In the genomic region with DNA sequence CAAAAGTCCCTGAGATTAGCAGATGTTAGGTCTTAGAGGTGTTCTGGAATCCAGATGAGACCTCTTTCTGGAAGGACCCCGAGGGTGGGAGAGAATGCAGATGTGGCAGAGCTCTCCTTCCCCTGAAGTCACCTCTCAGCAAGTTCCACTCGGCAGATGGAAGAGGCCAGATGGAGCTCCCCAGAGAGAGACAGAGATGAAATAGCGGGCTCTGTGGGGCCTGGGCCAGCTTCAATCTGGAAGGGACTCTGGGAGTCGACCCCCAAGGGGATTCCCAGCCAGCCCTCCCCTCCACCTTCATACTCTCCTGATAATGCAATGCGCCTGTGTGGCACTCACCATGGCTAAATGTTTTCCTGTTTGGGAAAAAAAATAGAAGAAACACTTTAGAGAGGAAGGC, we compare ENCODE assay signal across 20 cellular contexts.
DNase-seq lines count a peak whose midpoint lies in the region; ATAC-seq, FAIRE-seq and TF ChIP-seq lines count a peak whose summit lies in the region.
"Had no signal": no experiment of that assay in that cellular context is flagged by ENCODE, and none has a peak within 500 bp of the region (broad histone marks: within the 10 kb centered on the region; RNA-seq: fewer than 3 reads in every experiment).

No MANE protein-coding gene starts in this region.

- TF ChIP-seq POLR2A in GM12891 (IDR thresholded peaks at IDR 0.05; ENCODE audit: low read depth, low read length): no peak

- CTCF ChIA-PET in Calu3 (lab: Charles Lee): no interaction called here

- POLR2A ChIA-PET in naive thymus-derived CD8-positive, alpha-beta T cell (lab: Charles Lee): no interaction called here

- no peaks in the 10 kb centered on the region for H3K9me3 ChIP-seq in pancreas

- DNase-seq in Calu3 (no peak), NCI-H1694 treated with DMSO at 0.1 percent for 48 hours (lab: John Stamatoyannopoulos, UW) (peak; percentile 78), NCI-H82 treated with DMSO at 0.1 percent for 48 hours (lab: John Stamatoyannopoulos, UW; ENCODE audit: unreplicated experiment) (peak; percentile 20), pancreas (no peak), GM12891 (ENCODE audit: insufficient read length, low spot score) (no peak)
- DNase-seq in naive thymus-derived CD8-positive, alpha-beta T cell: no peak
- DNase-seq: EL, KG1, MV-4-11, NCI-H1930, NCI-H446, NCI-H748 treated with DMSO at 0.1 percent for 48 hours, PC-3, SIG-M5, T-helper 1 cell had no signal

- no peak overlapping the region for H3K4me3 ChIP-seq in pancreas
- H3K4me3 ChIP-seq: GM12878 had no signal

- ATAC-seq in pancreas (no peak), GM19328 (IDR thresholded peaks at IDR 0.05; ENCODE audit: unreplicated experiment) (no peak)
- no peak for ATAC-seq in naive thymus-derived CD8-positive, alpha-beta T cell
- ATAC-seq: GM12878, PC-3 had no signal

- no peak for FAIRE-seq in pancreas (lab: Jason Lieb, UNC)
- FAIRE-seq in GM12891 (lab: Jason Lieb, UNC): no peak
- FAIRE-seq: GM12878, GM18507 had no signal

- no peaks in the 10 kb centered on the region for H3K27me3 ChIP-seq in pancreas

- H3K27me3 Mint-ChIP-seq in Calu3 (ENCODE audit: unreplicated experiment): no peaks in the 10 kb centered on the region
- peaks cover 0 to 2% (median 0%) of the 10 kb centered on the region in 5 donors for H3K27me3 Mint-ChIP-seq in naive thymus-derived CD8-positive, alpha-beta T cell

- BruUV-seq in Calu3 (replicated peaks; lab: Mats Ljungman, UMichigan): no TSS peak

- H3K9me3 Mint-ChIP-seq in Calu3 (ENCODE audit: low read depth, unreplicated experiment): no peaks in the 10 kb centered on the region
- H3K9me3 Mint-ChIP-seq in naive thymus-derived CD8-positive, alpha-beta T cell: no peaks in the 10 kb centered on the region
- H3K9me3 Mint-ChIP-seq: CD14-positive monocyte had no signal

- H3K27ac Mint-ChIP-seq in Calu3 (ENCODE audit: unreplicated experiment): peak overlapping the region; percentile 64
- H3K27ac Mint-ChIP-seq in naive thymus-derived CD8-positive, alpha-beta T cell: no peak overlapping the region
- H3K27ac Mint-ChIP-seq: CD14-positive monocyte had no signal

- peak overlapping the region; percentile 15 to 78 (median 48) for H3K27ac ChIP-seq in pancreas
- H3K27ac ChIP-seq: RWPE1 had no signal

- no peak overlapping the region for H3K4me3 Mint-ChIP-seq in Calu3 (ENCODE audit: low read depth, unreplicated experiment)
- no peak overlapping the region for H3K4me3 Mint-ChIP-seq in naive thymus-derived CD8-positive, alpha-beta T cell
- H3K4me3 Mint-ChIP-seq: CD14-positive monocyte had no signal

- peaks cover 0 to 14% (median 10%) of the 10 kb centered on the region in 3 donors for H3K4me1 ChIP-seq in pancreas

- H3K4me1 Mint-ChIP-seq in Calu3 (ENCODE audit: low read depth, unreplicated experiment): peaks cover 30% of the 10 kb centered on the region
- peaks cover 0 to 5% (median 2%) of the 10 kb centered on the region in 4 donors for H3K4me1 Mint-ChIP-seq in naive thymus-derived CD8-positive, alpha-beta T cell
- H3K4me1 Mint-ChIP-seq: CD14-positive monocyte had no signal

- TF ChIP-seq CTCF in Calu3 (IDR thresholded peaks at IDR 0.05; ENCODE audit: unreplicated experiment) (no peak), pancreas (IDR thresholded peaks at IDR 0.05) (no peak)

- peaks cover 22% of the 10 kb centered on the region for H3K36me3 Mint-ChIP-seq in Calu3 (ENCODE audit: insufficient read depth, unreplicated experiment)
- no peaks in the 10 kb centered on the region for H3K36me3 Mint-ChIP-seq in naive thymus-derived CD8-positive, alpha-beta T cell
- H3K36me3 Mint-ChIP-seq: CD14-positive monocyte had no signal

- 56 to 72% methylated on average over 5 of the region's 5 CpGs for WGBS in pancreas, 2 donors

- H3K36me3 ChIP-seq in pancreas: peaks cover 0 to 18% (median 3%) of the 10 kb centered on the region in 3 donors

- intact Hi-C loops in Calu3 (cut with micrococcal nuclease; ENCODE audit: unreplicated experiment): no loop called here
- intact Hi-C loops in pancreas (cut with DNase I): no loop called here

TF ChIP-seq in GM12891, 5 proteins besides CTCF, POLR2A, EP300 and RAD21:
- TF ChIP-seq POU2F2 (IDR thresholded peaks at IDR 0.05; ENCODE audit: low read depth, low read length) (no peak), POLR2AphosphoS5 (IDR thresholded peaks at IDR 0.05; ENCODE audit: low read depth, low read length) (no peak), PAX5 (IDR thresholded peaks at IDR 0.05; ENCODE audit: insufficient read depth, low read length, severe bottlenecking) (no peak), SPI1 (IDR thresholded peaks at IDR 0.05; ENCODE audit: low read depth, low read length) (no peak), TAF1 (IDR thresholded peaks at IDR 0.05; ENCODE audit: low read depth, low read length) (no peak)

Comparison
In these comparisons a context has a peak if more than half of its experiments do, and no peak if none do; other contexts are left out.
1. DNase-seq: peak in NCI-H1694 treated with DMSO at 0.1 percent for 48 hours (single experiment) and NCI-H82 treated with DMSO at 0.1 percent for 48 hours (single experiment); none in Calu3 (single experiment), pancreas (0 of 6), naive thymus-derived CD8-positive, alpha-beta T cell (0 of 10) and GM12891 (single experiment).